Comparison of ENCODE assay signal across 34 cellular contexts in the genomic region with DNA sequence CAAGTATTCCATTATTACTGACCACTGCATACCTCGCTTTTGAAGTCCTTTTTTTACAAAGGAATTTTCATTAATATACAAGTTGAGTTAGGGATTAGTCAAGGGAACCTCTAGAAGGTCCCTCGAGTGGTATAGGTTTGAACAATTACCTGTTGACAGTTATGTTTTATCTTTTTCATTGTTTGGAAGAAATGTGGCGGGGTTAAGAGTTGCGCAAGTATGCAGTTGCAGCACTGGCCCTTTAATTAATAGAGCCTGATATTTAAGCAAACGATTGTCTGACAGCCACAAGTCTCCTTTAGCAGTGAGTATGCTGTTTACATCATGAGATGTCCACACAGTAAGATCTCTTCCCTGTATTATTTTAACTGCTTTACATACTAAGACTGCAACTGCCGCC. TPM values are rescaled to one million over a fixed set of nuclear protein-coding genes. Genes with fewer than 3 reads are reported as not detected.
"Had no signal": no experiment of that assay in that cellular context is flagged by ENCODE, and none has a peak within 500 bp of the region (broad histone marks: within the 10 kb centered on the region; RNA-seq: fewer than 3 reads in every experiment).

No MANE protein-coding gene starts in this region.

- ATAC-seq: activated CD4-positive, CD25-positive, alpha-beta regulatory T cell treated with anti-CD3 and anti-CD28 coated beads, Interleukin-2, amount 50 U/mL, for 24 hours; activated CD8-positive, alpha-beta T cell treated with anti-CD3 and anti-CD28 coated beads for 36 hours; activated T-cell treated with anti-CD3 and anti-CD28 coated beads, Interleukin-2, amount 50 U/mL, for 4 hours; activated T-helper 17 cell treated with anti-CD3 and anti-CD28 coated beads, Interleukin-2, amount 50 U/mL, for 72 hours; effector memory CD8-positive, alpha-beta T cell; foreskin keratinocyte; gastrocnemius medialis; heart left ventricle; T-helper 17 cell had no signal

- H3K36me3 Mint-ChIP-seq: activated naive CD8-positive, alpha-beta T cell had no signal

- H3K4me3 Mint-ChIP-seq: activated B cell treated with CpG ODN at 0.5 μM for 24 hours; activated CD8-positive, alpha-beta T cell treated with anti-CD3 and anti-CD28 coated beads for 36 hours; activated naive CD8-positive, alpha-beta T cell; activated T-cell treated with anti-CD3 and anti-CD28 coated beads, Interleukin-2, amount 50 U/mL, for 4 hours; activated T-helper 17 cell treated with anti-CD3 and anti-CD28 coated beads, Interleukin-2, amount 50 U/mL, for 72 hours; central memory CD8-positive, alpha-beta T cell; dendritic cell treated with granulocyte-macrophage colony-stimulating factor and Interleukin-4, amounts not matched to agents 40 ng/mL and 50 ng/mL, for 4 days; effector memory CD8-positive, alpha-beta T cell; T-helper 17 cell; T-helper 2 cell treated with Interferon-gamma antibody and Interleukin-4, amounts not matched to agents 5 μg/mL and 100 μg/mL, for 36 hours had no signal

- H3K36me3 ChIP-seq: brain microvascular endothelial cell, esophagus muscularis mucosa, gastrocnemius medialis, heart left ventricle, WERI-Rb-1 had no signal

- DNase-seq: activated B cell treated with CpG ODN at 0.5 μM for 24 hours; activated CD4-positive, alpha-beta T cell treated with anti-CD3 and anti-CD28 coated beads for 48 hours; activated CD4-positive, alpha-beta T cell treated with anti-CD3 and anti-CD28 coated beads, Interleukin-2, amount 50 U/mL, for 1 hour; activated CD4-positive, alpha-beta T cell treated with anti-CD3 and anti-CD28 coated beads, Interleukin-2, amount 50 U/mL, for 48 hours; activated CD8-positive, alpha-beta memory T cell treated with anti-CD3 and anti-CD28 coated beads for 24 hours; activated CD8-positive, alpha-beta T cell treated with anti-CD3 and anti-CD28 coated beads for 36 hours; activated effector memory CD4-positive, alpha-beta T cell treated with Interleukin-2 at 50 U/mL for 16 hours; activated gamma-delta T cell treated with Interleukin-2 at 50 U/mL for 16 hours; activated naive CD4-positive, alpha-beta T cell treated with anti-CD3 and anti-CD28 coated beads, Interleukin-2, amount 50 U/mL, for 16 hours; activated naive CD4-positive, alpha-beta T cell treated with Interleukin-2 at 50 U/mL for 16 hours; activated T-cell treated with anti-CD3 and anti-CD28 coated beads, Interleukin-2, amount 50 U/mL, for 4 hours; amniotic stem cell; anterior cingulate cortex; brain microvascular endothelial cell; dorsolateral prefrontal cortex; effector memory CD8-positive, alpha-beta T cell; erythroblast; foreskin keratinocyte; gastrocnemius medialis; glutamatergic neuron; heart left ventricle; T-helper 17 cell; T1000; WERI-Rb-1 had no signal

- H3K4me3 ChIP-seq: coronary artery, dorsolateral prefrontal cortex, esophagus muscularis mucosa, gastrocnemius medialis, heart left ventricle had no signal

- H3K9me3 ChIP-seq: esophagus muscularis mucosa, gastrocnemius medialis had no signal

- FAIRE-seq: astrocyte, bronchial epithelial cell had no signal

- H3K4me1 Mint-ChIP-seq: activated T-helper 17 cell treated with anti-CD3 and anti-CD28 coated beads, Interleukin-2, amount 50 U/mL, for 72 hours; central memory CD8-positive, alpha-beta T cell; T-helper 17 cell had no signal

- H3K4me1 ChIP-seq: esophagus muscularis mucosa, gastrocnemius medialis, heart left ventricle had no signal

- H3K9me3 Mint-ChIP-seq: activated B cell treated with CpG ODN at 0.5 μM for 24 hours; activated CD8-positive, alpha-beta T cell treated with anti-CD3 and anti-CD28 coated beads for 36 hours; activated T-cell treated with anti-CD3 and anti-CD28 coated beads, Interleukin-2, amount 50 U/mL, for 4 hours; dendritic cell treated with granulocyte-macrophage colony-stimulating factor and Interleukin-4, amounts not matched to agents 40 ng/mL and 50 ng/mL, for 4 days; T-helper 2 cell treated with Interferon-gamma antibody and Interleukin-4, amounts not matched to agents 5 μg/mL and 100 μg/mL, for 36 hours had no signal

- H3K27me3 ChIP-seq: brain microvascular endothelial cell, dorsolateral prefrontal cortex, esophagus muscularis mucosa, foreskin keratinocyte, gastrocnemius medialis, heart left ventricle had no signal

- H3K27me3 Mint-ChIP-seq: activated B cell treated with CpG ODN at 0.5 μM for 24 hours; dendritic cell treated with granulocyte-macrophage colony-stimulating factor and Interleukin-4, amounts not matched to agents 40 ng/mL and 50 ng/mL, for 4 days had no signal

- H3K27ac Mint-ChIP-seq: activated B cell treated with CpG ODN at 0.5 μM for 24 hours; activated CD8-positive, alpha-beta T cell treated with anti-CD3 and anti-CD28 coated beads for 36 hours; activated naive CD8-positive, alpha-beta T cell; activated T-helper 17 cell treated with anti-CD3 and anti-CD28 coated beads, Interleukin-2, amount 50 U/mL, for 72 hours; dendritic cell treated with granulocyte-macrophage colony-stimulating factor and Interleukin-4, amounts not matched to agents 40 ng/mL and 50 ng/mL, for 4 days; effector memory CD8-positive, alpha-beta T cell; T-helper 17 cell; T-helper 2 cell treated with Interferon-gamma antibody and Interleukin-4, amounts not matched to agents 5 μg/mL and 100 μg/mL, for 36 hours had no signal

- H3K27ac ChIP-seq: brain microvascular endothelial cell, coronary artery, dorsolateral prefrontal cortex, esophagus muscularis mucosa, foreskin keratinocyte, gastrocnemius medialis, heart left ventricle, WERI-Rb-1 had no signal

RNA-seq across cellular contexts. Expression of gene KYNU, which starts 24.3 kb away (rescaled TPM):
- total RNA-seq: activated CD8-positive, alpha-beta T cell treated with anti-CD3 and anti-CD28 coated beads for 36 hours had no signal
